Comparison of ENCODE assay signal across 18 cellular contexts in genomic region chr16:88466949-88467348, GRCh38. TPM values are rescaled to one million over a fixed set of nuclear protein-coding genes. Genes with fewer than 3 reads are reported as not detected.
DNase-seq lines count a peak whose midpoint lies in the region; ATAC-seq, FAIRE-seq and TF ChIP-seq lines count a peak whose summit lies in the region.
"Had no signal": no experiment of that assay in that cellular context is flagged by ENCODE, and none has a peak within 500 bp of the region (broad histone marks: within the 10 kb centered on the region; RNA-seq: fewer than 3 reads in every experiment).

No MANE protein-coding gene starts in this region.

- no peaks in the 10 kb centered on the region for H3K27me3 Mint-ChIP-seq in activated naive CD8-positive, alpha-beta T cell
- H3K27me3 Mint-ChIP-seq in activated naive CD8-positive, alpha-beta T cell treated with anti-CD3 and anti-CD28 coated beads for 36 hours, result no peaks in the 10 kb centered on the region
- H3K27me3 Mint-ChIP-seq: IgD-negative memory B cell had no signal

- no peak for ATAC-seq in K562

- TF ChIP-seq CTCF in HEK293 (tag by site-specific recombination; IDR thresholded peaks at IDR 0.05) (no peak), K562 (IDR thresholded peaks at IDR 0.05 in 2 of 3, conservative IDR thresholded peaks at IDR 0.05 in 1 of 3; ENCODE audit: insufficient read depth in 2 of 3, low read depth in 1 of 3, low read length in 3 of 3) (no peak), spleen (IDR thresholded peaks at IDR 0.05 in 8 of 11, conservative IDR thresholded peaks at IDR 0.05 in 3 of 11) (no peak)

- H3K36me3 ChIP-seq in HEK293 (ENCODE audit: control insufficient read depth in 2 of 2, insufficient read depth in 1 of 2, low read length in 2 of 2) (no peaks in the 10 kb centered on the region), K562 (ENCODE audit: control insufficient read depth, insufficient read depth, low read length) (peaks cover 60% of the 10 kb centered on the region; the same call in 2 of the 3 replicates), spleen (peaks cover 0 to 4% (median 0%) of the 10 kb centered on the region in 6 donors)
- H3K36me3 ChIP-seq: Peyer's patch had no signal

- H3K9me3 Mint-ChIP-seq in activated naive CD8-positive, alpha-beta T cell (ENCODE audit: low read depth), result no peaks in the 10 kb centered on the region
- H3K9me3 Mint-ChIP-seq in activated naive CD8-positive, alpha-beta T cell treated with anti-CD3 and anti-CD28 coated beads for 36 hours, result no peaks in the 10 kb centered on the region
- H3K9me3 Mint-ChIP-seq: CD14-positive monocyte, IgD-negative memory B cell had no signal

- BruUV-seq in K562 (replicated peaks; lab: Mats Ljungman, UMichigan), result no TSS peak

- peaks cover 54% of the 10 kb centered on the region for H3K4me1 Mint-ChIP-seq in activated naive CD8-positive, alpha-beta T cell (ENCODE audit: low read depth)
- H3K4me1 Mint-ChIP-seq in activated naive CD8-positive, alpha-beta T cell treated with anti-CD3 and anti-CD28 coated beads for 36 hours, result peaks cover 44% of the 10 kb centered on the region

- peaks cover 7% of the 10 kb centered on the region for H3K9me1 ChIP-seq in K562 (ENCODE audit: control insufficient read depth, insufficient read depth, low read length)

- H2AFZ ChIP-seq in K562 (ENCODE audit: low read depth, low read length), result no peak overlapping the region

- H3K9me3 ChIP-seq in HEK293 (ENCODE audit: control insufficient read depth, insufficient read depth, low read depth, low read length) (no peaks in the 10 kb centered on the region), K562 (replicated peaks; ENCODE audit: control insufficient read depth, insufficient read depth, low read depth, low read length) (no peaks in the 10 kb centered on the region), spleen (no peaks in the 10 kb centered on the region)
- H3K9me3 ChIP-seq: Peyer's patch had no signal

- H3K36me3 Mint-ChIP-seq in activated naive CD8-positive, alpha-beta T cell, result no peaks in the 10 kb centered on the region
- no peaks in the 10 kb centered on the region for H3K36me3 Mint-ChIP-seq in activated naive CD8-positive, alpha-beta T cell treated with anti-CD3 and anti-CD28 coated beads for 36 hours
- H3K36me3 Mint-ChIP-seq: CD14-positive monocyte, IgD-negative memory B cell had no signal

- no peak for TF ChIP-seq EP300 in K562 (IDR thresholded peaks at IDR 0.05; ENCODE audit: low read length)

- TF ChIP-seq POLR2A in K562 (conservative IDR thresholded peaks at IDR 0.05) (no peak), spleen (IDR thresholded peaks at IDR 0.05) (no peak)

- DNase-seq in activated naive CD8-positive, alpha-beta T cell treated with anti-CD3 and anti-CD28 coated beads for 36 hours, result no peak
- no peak for DNase-seq in K562 (ENCODE audit: extremely low read depth in 1 of 4, low spot score in 3 of 4)
- DNase-seq in spleen, result no peak
- no peak for DNase-seq in foreskin melanocyte
- no peak for DNase-seq in substantia nigra (lab: John Stamatoyannopoulos, UW)
- no peak for DNase-seq in hepatic stellate cell (ENCODE audit: low spot score)
- DNase-seq: Calu3, NCI-H1105, NCI-H1694, NCI-H510A treated with DMSO at 0.1 percent for 48 hours, NCI-H82, Right ventricle myocardium superior had no signal

- no peaks in the 10 kb centered on the region for H3K27me3 ChIP-seq in K562 (ENCODE audit: control insufficient read depth in 2 of 2, insufficient read depth in 2 of 2, low read length in 2 of 2)
- no peaks in the 10 kb centered on the region for H3K27me3 ChIP-seq in spleen (replicated peaks in 1 of 7)
- H3K27me3 ChIP-seq: Peyer's patch had no signal

- FAIRE-seq in K562 (lab: Jason Lieb, UNC), result no peak
- FAIRE-seq: A204.1 had no signal

- no peak overlapping the region for H3K4me3 Mint-ChIP-seq in activated naive CD8-positive, alpha-beta T cell
- no peak overlapping the region for H3K4me3 Mint-ChIP-seq in activated naive CD8-positive, alpha-beta T cell treated with anti-CD3 and anti-CD28 coated beads for 36 hours
- H3K4me3 Mint-ChIP-seq: CD14-positive monocyte had no signal

- peak overlapping the region in 1 of 2 experiments; percentile 89; a peak in 2 of 4 replicates for H3K9ac ChIP-seq in K562 (ENCODE audit: insufficient read depth in 1 of 2, low read depth in 2 of 2, low read length in 2 of 2)

- WGBS in K562 (ENCODE audit: insufficient coverage, low coverage, missing lambda C conversion rate), result 61% methylated on average over 9 of the region's 13 CpGs
- 74 to 86% (median 81%) methylated on average over 13 of the region's 13 CpGs for WGBS in spleen, 5 donors

- CTCF ChIA-PET in HEK293 (lab: Yijun Ruan, JAX) (no interaction called here), K562 (lab: Yijun Ruan, JAX; ENCODE audit: low intra/inter-chr PET ratio) (no interaction called here)

- H3K27ac Mint-ChIP-seq in activated naive CD8-positive, alpha-beta T cell, result peak overlapping the region; percentile 28
- H3K27ac Mint-ChIP-seq in activated naive CD8-positive, alpha-beta T cell treated with anti-CD3 and anti-CD28 coated beads for 36 hours, result no peak overlapping the region

- intact Hi-C loops in K562 (cut with micrococcal nuclease), result no loop called here
- intact Hi-C loops in spleen (cut with DNase I; ENCODE audit: low total_unique reads), result no loop called here

- in situ Hi-C loops in K562 (cut with MboI), result no loop called here

- H3K27ac ChIP-seq in HEK293 (ENCODE audit: extremely low read depth, low read depth, low read length) (no peak overlapping the region), K562 (ENCODE audit: extremely low read depth, low read depth, low read length) (peak overlapping the region; percentile 63; the same call in 1 of the 3 replicates), spleen (peak overlapping the region in 7 of 8 donors; percentile 27 to 80 (median 71)), substantia nigra (ENCODE audit: low read depth, low read length, poor library complexity, severe bottlenecking) (no peak overlapping the region)

- peaks cover 97% of the 10 kb centered on the region for H3K79me2 ChIP-seq in K562 (ENCODE audit: control insufficient read depth, insufficient read depth, low read length)

- 0 out of 2 replicates have a peak overlapping the region, but pooled peaks have one; percentile 45 for H3K4me2 ChIP-seq in K562 (ENCODE audit: insufficient read depth, low read length)

- peaks cover 88% of the 10 kb centered on the region for H4K20me1 ChIP-seq in K562 (replicated peaks; ENCODE audit: control insufficient read depth, insufficient read depth, low read length)

- POLR2A ChIA-PET in HEK293 (lab: Yijun Ruan, JAX) (no interaction called here), K562 (lab: Yijun Ruan, JAX) (interaction anchor here (0.7 to 1.2 kb wide), 4 partner anchors 31 to 66 kb away, joined by 3 read pairs; no protein-coding TSS in a partner anchor)

- H3K4me3 ChIP-seq in HEK293 (ENCODE audit: low read depth, low read length), result no peak overlapping the region
- H3K4me3 ChIP-seq in K562, result no peak overlapping the region
- no peak overlapping the region for H3K4me3 ChIP-seq in spleen
- H3K4me3 ChIP-seq: Peyer's patch had no signal

- H3K4me1 ChIP-seq in HEK293 (ENCODE audit: control insufficient read depth, insufficient read depth, low read length) (no peaks in the 10 kb centered on the region), K562 (replicated peaks in 1 of 2; ENCODE audit: control insufficient read depth in 2 of 2, insufficient read depth in 2 of 2, low read length in 2 of 2) (peaks cover 73 to 98% of the 10 kb centered on the region in 2 experiments), spleen (peaks cover 62 to 97% (median 89%) of the 10 kb centered on the region in 6 donors)

- no peak for TF ChIP-seq RAD21 in K562 (CRISPR knock-in tag; conservative IDR thresholded peaks at IDR 0.05 in 1 of 2, IDR thresholded peaks at IDR 0.05 in 1 of 2)

TF ChIP-seq in K562, 482 proteins besides CTCF, POLR2A, EP300 and RAD21 (continues in another document):
- peak; percentile 50; the same call in 1 of the 2 replicates for TF ChIP-seq ZBTB33 (CRISPR knock-in tag; IDR thresholded peaks at IDR 0.05)

RNA-seq across cellular contexts. Expression of gene ZFPM1, which starts 13.9 kb away (rescaled TPM):
- 1 to 10 TPM; 6.7 to 6.9 TPM for total RNA-seq in activated naive CD8-positive, alpha-beta T cell treated with anti-CD3 and anti-CD28 coated beads for 36 hours
- total RNA-seq in K562 (2011; cell fraction: chromatin; rRNA removed; ENCODE audit: low replicate concordance), result 14.4 and 38.8 TPM in 2 replicates
- 25.3 and 27.9 TPM in 2 replicates for total RNA-seq in K562 (2011; cell fraction: nucleolus; rRNA removed)
- 16.8 and 18.9 TPM in 2 replicates for total RNA-seq in K562 (2011; cell fraction: nucleoplasm; rRNA removed)
- 4.5 and 8.7 TPM in 2 replicates for total RNA-seq in K562 (2014; rRNA removed)
- 0.26 and 0.47 TPM in 2 replicates for total RNA-seq in K562 (2014; rRNA removed; fragmentation: Illumina TruSeq; extraction: Trizol)
- total RNA-seq in K562 (2015; rRNA removed; fragmentation: Illumina TruSeq; extraction: Trizol), result 3.2 and 4.5 TPM in 2 replicates
- total RNA-seq in K562 (2021), result 32.7 and 35.9 TPM in 2 replicates
- 0.88 and 1.4 TPM in 2 replicates for polyA plus RNA-seq in K562 (2011; rRNA removed)
- 0.81 and 4.8 TPM in 2 replicates for polyA plus RNA-seq in K562 (2011; cell fraction: cytosol; rRNA removed)
- polyA plus RNA-seq in K562 (2011; cell fraction: nucleus; rRNA removed), result 3.4 and 13.6 TPM in 2 replicates
- polyA plus RNA-seq in K562 (2012), result 7.9 and 12.2 TPM in 2 replicates
- polyA plus RNA-seq in K562 (2014; fragmentation: Illumina TruSeq; extraction: Trizol), result 1.2 and 5.1 TPM in 2 replicates
- under 1 TPM; 0.03 to 0.11 TPM for polyA plus RNA-seq in K562 (2014; fragmentation: Nextera tagmentation; extraction: Ambion mirVana)
- polyA plus RNA-seq in K562 (2014; rRNA removed), result 4.7 and 5.5 TPM in 2 replicates
- polyA minus RNA-seq in K562 (2011; rRNA and poly(A)+ RNA removed), result 0.30 and 1.1 TPM in 2 replicates
- 12.3 and 14.7 TPM in 2 replicates for polyA minus RNA-seq in K562 (2011; cell fraction: cytosol; rRNA and poly(A)+ RNA removed)
- polyA minus RNA-seq in K562 (2011; cell fraction: nucleus; rRNA and poly(A)+ RNA removed), result 7.7 and 10.1 TPM in 2 replicates
- total RNA-seq in spleen, result 10 to 100 TPM in 4 of 7 donors, 1 to 10 TPM in 3; 4.5 to 25.3 (median 16.2) TPM
- 10 to 100 TPM in 1 of 3 donors, 1 to 10 TPM in 2; 2.3 to 10.2 (median 2.8) TPM for polyA plus RNA-seq in spleen

Comparison
In these comparisons a context has a peak if more than half of its experiments do, and no peak if none do; other contexts are left out.
1. H3K27ac ChIP-seq: peak in K562 (single experiment) and spleen (7 of 8); none in HEK293 (single experiment) and substantia nigra (single experiment).